In genomic region chr6:2977799-2978558, GRCh38 we compare ENCODE assay signal across 27 cellular contexts. TPM values are rescaled to one million over a fixed set of nuclear protein-coding genes. Genes with fewer than 3 reads are reported as not detected.
DNase-seq lines count a peak whose midpoint lies in the region; ATAC-seq and TF ChIP-seq lines count a peak whose summit lies in the region.
"Had no signal": no experiment of that assay in that cellular context is flagged by ENCODE, and none has a peak within 500 bp of the region (broad histone marks: within the 10 kb centered on the region; RNA-seq: fewer than 3 reads in every experiment).

No MANE protein-coding gene starts in this region.

- 94% methylated on average over 3 of the region's 3 CpGs for WGBS in SK-N-SH (ENCODE audit: low lambda C conversion rate)
- WGBS in smooth muscle cell (ENCODE audit: low lambda C conversion rate): 68% methylated on average over 3 of the region's 3 CpGs
- 87 to 90% methylated on average over 3 of the region's 3 CpGs for WGBS in upper lobe of left lung, 2 donors

- H3F3A ChIP-seq in SK-N-SH (replicated peaks; ENCODE audit: insufficient read depth) (peaks cover 14% of the 10 kb centered on the region), smooth muscle cell (ENCODE audit: low read depth) (peaks cover 10% of the 10 kb centered on the region)

- TF ChIP-seq RAD21 in SK-N-SH (IDR thresholded peaks at IDR 0.05; ENCODE audit: low read length): no peak

- H3K4me1 ChIP-seq in SK-N-SH (ENCODE audit: control insufficient read depth in 1 of 2, insufficient read depth in 2 of 2, low read depth in 1 of 2, low read length in 1 of 2): peaks cover 4 to 14% of the 10 kb centered on the region in 2 experiments; a peak in 2 of 4 replicates
- peaks cover 30% of the 10 kb centered on the region for H3K4me1 ChIP-seq in adipocyte (ENCODE audit: control insufficient read depth, insufficient read depth, low read length)
- H3K4me1 ChIP-seq in smooth muscle cell (ENCODE audit: low read depth): no peaks in the 10 kb centered on the region
- H3K4me1 ChIP-seq in upper lobe of left lung: peaks cover 27 to 36% (median 33%) of the 10 kb centered on the region in 4 donors
- H3K4me1 ChIP-seq: SJCRH30 had no signal

- no peaks in the 10 kb centered on the region for H3K9me2 ChIP-seq in SK-N-SH

- TF ChIP-seq CTCF in SK-N-SH (IDR thresholded peaks at IDR 0.05): no peak
- TF ChIP-seq CTCF in smooth muscle cell (IDR thresholded peaks at IDR 0.05; ENCODE audit: borderline replicate concordance, insufficient read depth, poor library complexity, severe bottlenecking): no peak
- no peak for TF ChIP-seq CTCF in upper lobe of left lung (IDR thresholded peaks at IDR 0.05)

- H3K27ac ChIP-seq in SK-N-SH (ENCODE audit: low read depth in 2 of 2, low read length in 1 of 2): peak overlapping the region in 1 of 2 experiments; percentile 86; a peak in 2 of 4 replicates
- no peak overlapping the region for H3K27ac ChIP-seq in smooth muscle cell (ENCODE audit: low read depth)
- H3K27ac ChIP-seq in upper lobe of left lung: peak overlapping the region in 1 of 4 donors; percentile 30
- H3K27ac ChIP-seq: heart left ventricle, left lung, neutrophil, SJCRH30, stomach, VCaP had no signal

- H3K9me3 ChIP-seq in SK-N-SH: no peaks in the 10 kb centered on the region
- H3K9me3 ChIP-seq in adipocyte (ENCODE audit: control insufficient read depth, low read length): no peaks in the 10 kb centered on the region
- no peaks in the 10 kb centered on the region for H3K9me3 ChIP-seq in smooth muscle cell (replicated peaks; ENCODE audit: low read depth)
- no peaks in the 10 kb centered on the region for H3K9me3 ChIP-seq in upper lobe of left lung
- H3K9me3 ChIP-seq: heart left ventricle, left lung, neutrophil, SJCRH30, stomach, tibial nerve had no signal

- TF ChIP-seq POLR2A in upper lobe of left lung (IDR thresholded peaks at IDR 0.05): no peak

- POLR2A ChIA-PET in SK-N-SH (lab: Yijun Ruan, JAX): interaction anchor here (1.0 kb wide), 1 partner anchor 12 kb away, joined by 3 read pairs; no protein-coding TSS in a partner anchor

- H3K4me3 ChIP-seq in SK-N-SH (ENCODE audit: low read depth in 2 of 2, low read length in 1 of 2) (no peak overlapping the region), adipocyte (ENCODE audit: low read length) (no peak overlapping the region), smooth muscle cell (no peak overlapping the region), upper lobe of left lung (no peak overlapping the region)
- H3K4me3 ChIP-seq: heart left ventricle, left lung, SJCRH30, stomach, tibial nerve had no signal

- H4K20me1 ChIP-seq in SK-N-SH (ENCODE audit: insufficient read depth) (no peaks in the 10 kb centered on the region), smooth muscle cell (ENCODE audit: low read depth) (no peaks in the 10 kb centered on the region)

- ATAC-seq in SK-N-SH treated with all-trans-retinoic acid at 6 μM for 48 hours (no peak), upper lobe of left lung (ENCODE audit: low FRiP score in 2 of 2) (no peak)
- ATAC-seq: heart left ventricle, left lung, T-helper 17 cell had no signal

- H3K4me2 ChIP-seq in SK-N-SH (0 out of 2 replicates have a peak overlapping the region, but pooled peaks have one; percentile 59), smooth muscle cell (peak overlapping the region; percentile 44)

- no peak for TF ChIP-seq EP300 in SK-N-SH (IDR thresholded peaks at IDR 0.05; ENCODE audit: borderline replicate concordance in 1 of 2, low read depth in 1 of 2, low read length in 1 of 2)
- TF ChIP-seq EP300 in upper lobe of left lung (IDR thresholded peaks at IDR 0.05): no peak

- H3K36me3 ChIP-seq in SK-N-SH (replicated peaks in 1 of 2; ENCODE audit: control insufficient read depth in 1 of 2, insufficient read depth in 2 of 2, low read length in 1 of 2): no peaks in the 10 kb centered on the region
- H3K36me3 ChIP-seq in adipocyte (ENCODE audit: control insufficient read depth, insufficient read depth, low read length, severe bottlenecking): no peaks in the 10 kb centered on the region
- H3K36me3 ChIP-seq in smooth muscle cell (ENCODE audit: low read depth): no peaks in the 10 kb centered on the region
- H3K36me3 ChIP-seq in upper lobe of left lung: no peaks in the 10 kb centered on the region
- H3K36me3 ChIP-seq: heart left ventricle, left lung, neutrophil, SJCRH30, stomach, tibial nerve had no signal

- H3K9ac ChIP-seq in SK-N-SH: no peak overlapping the region
- H3K9ac ChIP-seq in adipocyte (ENCODE audit: low read length): no peak overlapping the region
- no peak overlapping the region for H3K9ac ChIP-seq in smooth muscle cell (ENCODE audit: low read depth)

- no peaks in the 10 kb centered on the region for H3K27me3 ChIP-seq in SK-N-SH (ENCODE audit: insufficient read depth)
- no peaks in the 10 kb centered on the region for H3K27me3 ChIP-seq in adipocyte (replicated peaks; ENCODE audit: control insufficient read depth, insufficient read depth, low read length)
- no peaks in the 10 kb centered on the region for H3K27me3 ChIP-seq in smooth muscle cell (ENCODE audit: low read depth)
- no peaks in the 10 kb centered on the region for H3K27me3 ChIP-seq in upper lobe of left lung
- H3K27me3 ChIP-seq: heart left ventricle, left lung, neutrophil, SJCRH30, stomach, tibial nerve had no signal

- DNase-seq in SK-N-SH (no peak), adipocyte (ENCODE audit: low read depth) (peak; percentile 66), left kidney (ENCODE audit: low read depth, low spot score) (peak; percentile 42), smooth muscle cell (lab: John Stamatoyannopoulos, UW; ENCODE audit: unreplicated experiment) (no peak), germinal center (ENCODE audit: low spot score) (no peak), upper lobe of left lung (no peak), HK-2 (ENCODE audit: unreplicated experiment) (no peak)
- DNase-seq: 8988T; activated naive CD4-positive, alpha-beta T cell; activated T-cell treated with anti-CD3 and anti-CD28 coated beads, Interleukin-2, amount 50 U/mL, for 24 hours; amniotic stem cell; CD8-positive, alpha-beta memory T cell; dermis blood vessel endothelial cell; DMS153; heart left ventricle; Karpas-422; left lung; NCI-H187 treated with DMSO at 0.1 percent for 48 hours; NCI-H2227 treated with DMSO at 0.1 percent for 48 hours; OCI-M1; SJCRH30; stomach; T-helper 17 cell had no signal

- H3K79me2 ChIP-seq in SK-N-SH (ENCODE audit: insufficient read depth) (no peaks in the 10 kb centered on the region), smooth muscle cell (ENCODE audit: low read depth) (no peaks in the 10 kb centered on the region)

- peak overlapping the region; percentile 72 for H2AFZ ChIP-seq in SK-N-SH (ENCODE audit: low read depth)
- H2AFZ ChIP-seq in smooth muscle cell (ENCODE audit: low read depth): no peak overlapping the region

- CTCF ChIA-PET in SK-N-SH (lab: Yijun Ruan, JAX): interaction anchor here (1.0 to 1.3 kb wide), 4 partner anchors 10 to 25 kb away, joined by 3 to 8 read pairs (median 3); no protein-coding TSS in a partner anchor

TF ChIP-seq in SK-N-SH, 30 proteins besides CTCF, POLR2A, EP300 and RAD21:
- no peak for TF ChIP-seq EZH2phosphoT487 (IDR thresholded peaks at IDR 0.05; ENCODE audit: borderline replicate concordance, low read depth)
- no peak for TF ChIP-seq GABPA (IDR thresholded peaks at IDR 0.05; ENCODE audit: low read depth)

TF ChIP-seq in SK-N-SH treated with all-trans-retinoic acid at 6 μM for 48 hours, 23 proteins besides CTCF, POLR2A, EP300 and RAD21 (continues in another document):
- TF ChIP-seq ZFP3 (CRISPR knock-in tag; IDR thresholded peaks at IDR 0.05) (no peak), RARB (CRISPR knock-in tag; IDR thresholded peaks at IDR 0.05) (no peak), TSHZ2 (CRISPR knock-in tag; IDR thresholded peaks at IDR 0.05) (no peak), ESRRG (CRISPR knock-in tag; IDR thresholded peaks at IDR 0.05) (no peak), OSR1 (CRISPR knock-in tag; IDR thresholded peaks at IDR 0.05) (no peak), BACH2 (CRISPR knock-in tag; IDR thresholded peaks at IDR 0.05; ENCODE audit: borderline replicate concordance) (no peak)

RNA-seq across cellular contexts. Expression of gene SERPINB6, which starts 6.6 kb away (rescaled TPM):
- 102 and 111 TPM in 2 replicates for polyA plus RNA-seq in SK-N-SH (2012; rRNA removed)
- polyA plus RNA-seq in SK-N-SH (2012; cell fraction: cytosol; rRNA removed): 109 TPM in 2 replicates
- polyA plus RNA-seq in SK-N-SH (2012; cell fraction: nucleus; rRNA removed): 123 and 128 TPM in 2 replicates
- total RNA-seq in smooth muscle cell: 67.8 and 85.1 TPM in 2 replicates
- 116 and 118 TPM in 2 replicates for polyA plus RNA-seq in smooth muscle cell
- total RNA-seq in upper lobe of left lung: 100 to 1,000 TPM; 133 to 181 (median 150) TPM

RNA-seq across cellular contexts. Expression of gene NQO2, which starts 21.7 kb away (rescaled TPM):
- polyA plus RNA-seq in SK-N-SH (2012; rRNA removed): 19.2 and 22.5 TPM in 2 replicates
- polyA plus RNA-seq in SK-N-SH (2012; cell fraction: cytosol; rRNA removed): 18.9 and 20.4 TPM in 2 replicates
- polyA plus RNA-seq in SK-N-SH (2012; cell fraction: nucleus; rRNA removed): 14.6 and 18.6 TPM in 2 replicates
- 12.9 and 16.4 TPM in 2 replicates for total RNA-seq in smooth muscle cell
- 33.6 and 49.0 TPM in 2 replicates for polyA plus RNA-seq in smooth muscle cell
- total RNA-seq in upper lobe of left lung: 10 to 100 TPM; 10.6 to 34.3 (median 18.6) TPM

Comparison
In these comparisons a context has a peak if more than half of its experiments do, and no peak if none do; other contexts are left out.
1. DNase-seq: peak in adipocyte (single experiment) and left kidney (single experiment); none in SK-N-SH (single experiment), smooth muscle cell (single experiment), germinal center (single experiment), upper lobe of left lung (0 of 2) and HK-2 (single experiment).